Comparison of ENCODE assay signal across 12 cellular contexts in the genomic region with DNA sequence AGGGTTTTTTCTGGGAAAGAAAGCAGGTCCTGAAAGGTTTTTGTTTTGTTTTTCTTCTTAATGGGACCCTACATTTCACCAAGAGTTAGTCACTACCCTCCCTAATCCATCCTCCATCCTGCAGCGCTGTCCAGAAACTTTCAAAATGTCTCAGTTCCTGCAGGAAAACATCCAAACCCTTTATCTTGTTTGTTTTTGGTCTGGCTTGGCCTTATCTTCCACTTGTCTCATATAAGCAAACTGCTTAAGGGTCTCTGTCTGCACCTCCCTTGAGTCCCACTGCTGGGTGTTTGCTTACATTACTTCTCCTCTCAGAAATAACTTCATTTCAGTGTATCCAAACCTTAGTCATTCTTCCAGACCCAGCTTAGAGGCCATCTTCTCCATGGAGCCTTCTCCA. TPM values are rescaled to one million over a fixed set of nuclear protein-coding genes. Genes with fewer than 3 reads are reported as not detected.
DNase-seq lines count a peak whose midpoint lies in the region; ATAC-seq, FAIRE-seq and TF ChIP-seq lines count a peak whose summit lies in the region.
"Had no signal": no experiment of that assay in that cellular context is flagged by ENCODE, and none has a peak within 500 bp of the region (broad histone marks: within the 10 kb centered on the region; RNA-seq: fewer than 3 reads in every experiment).

No MANE protein-coding gene starts in this region.

- H3K4me3 ChIP-seq in muscle layer of duodenum (ENCODE audit: low read depth in 1 of 2, low read length in 2 of 2) = no peak overlapping the region
- no peak overlapping the region for H3K4me3 ChIP-seq in vagina

- TF ChIP-seq POLR2A in vagina (IDR thresholded peaks at IDR 0.05) (no peak), GM12891 (IDR thresholded peaks at IDR 0.05; ENCODE audit: low read depth, low read length) (no peak)

- H3K27ac ChIP-seq in cingulate gyrus (ENCODE audit: low read depth, low read length) = peak overlapping the region; percentile 96
- peak overlapping the region; percentile 39 for H3K27ac ChIP-seq in muscle layer of duodenum (ENCODE audit: low read length)
- peak overlapping the region; percentile 93 for H3K27ac ChIP-seq in vagina
- H3K27ac ChIP-seq: WERI-Rb-1 had no signal

- intact Hi-C loops in Right ventricle myocardium inferior (cut with DNase I) (loop anchor here (2.0 to 5.0 kb wide), 3 partner anchors 69 to 315 kb away; partner anchors contain the start of gene PSMD5), cardiac septum (cut with DNase I) (loop anchor here (2.0 to 5.0 kb wide), 2 partner anchors 69 to 135 kb away; partner anchors contain the start of gene CNTRL), vagina (cut with DNase I) (loop anchor here (5.0 kb wide), 1 partner anchor 70 kb away; no protein-coding TSS in a partner anchor)

- H3K36me3 ChIP-seq in muscle layer of duodenum (ENCODE audit: control insufficient read depth in 1 of 2, insufficient read depth in 2 of 2, low read length in 2 of 2) (no peaks in the 10 kb centered on the region), vagina (no peaks in the 10 kb centered on the region)
- H3K36me3 ChIP-seq: WERI-Rb-1 had no signal

- peaks cover 28 to 42% of the 10 kb centered on the region in 2 donors for H3K4me1 ChIP-seq in muscle layer of duodenum (ENCODE audit: control insufficient read depth in 1 of 2, insufficient read depth in 2 of 2, low read length in 2 of 2)
- H3K4me1 ChIP-seq in vagina = peaks cover 66% of the 10 kb centered on the region

- TF ChIP-seq CTCF in vagina (IDR thresholded peaks at IDR 0.05) = no peak

- H3K27me3 ChIP-seq in muscle layer of duodenum (ENCODE audit: low read depth, low read length) = no peaks in the 10 kb centered on the region
- no peaks in the 10 kb centered on the region for H3K27me3 ChIP-seq in vagina

- no peaks in the 10 kb centered on the region for H3K9me3 ChIP-seq in muscle layer of duodenum (ENCODE audit: control insufficient read depth in 1 of 2, low read length in 2 of 2)
- no peaks in the 10 kb centered on the region for H3K9me3 ChIP-seq in vagina

- no peak for FAIRE-seq in GM12891 (lab: Jason Lieb, UNC)

- ATAC-seq in Right ventricle myocardium inferior (peak; percentile 30), HG03378 (IDR thresholded peaks at IDR 0.05; ENCODE audit: unreplicated experiment) (no peak)
- ATAC-seq: activated naive CD4-positive, alpha-beta T cell treated with anti-CD3 and anti-CD28 coated beads, Interleukin-2, amount 50 U/mL, for 72 hours had no signal

- no peak for DNase-seq in Right ventricle myocardium inferior (ENCODE audit: missing footprints)
- no peak for DNase-seq in cardiac septum (ENCODE audit: low spot score)
- DNase-seq in vagina (ENCODE audit: extremely low spot score in 2 of 2) = peak in 1 of 2 donors; percentile 12
- no peak for DNase-seq in GM12891 (ENCODE audit: insufficient read length, low spot score)
- DNase-seq in NCI-H526 (lab: John Stamatoyannopoulos, UW) = no peak
- DNase-seq: islet precursor cell, NCI-H1436 treated with DMSO at 0.1 percent for 48 hours, WERI-Rb-1 had no signal

TF ChIP-seq in GM12891, 5 proteins besides CTCF, POLR2A, EP300 and RAD21:
- TF ChIP-seq PAX5 (IDR thresholded peaks at IDR 0.05; ENCODE audit: insufficient read depth, low read length, severe bottlenecking) (no peak), POU2F2 (IDR thresholded peaks at IDR 0.05; ENCODE audit: low read depth, low read length) (no peak), TAF1 (IDR thresholded peaks at IDR 0.05; ENCODE audit: low read depth, low read length) (no peak), SPI1 (IDR thresholded peaks at IDR 0.05; ENCODE audit: low read depth, low read length) (no peak), POLR2AphosphoS5 (IDR thresholded peaks at IDR 0.05; ENCODE audit: low read depth, low read length) (no peak)

RNA-seq across cellular contexts. Expression of gene TRAF1, which starts 11.0 kb away (rescaled TPM):
- total RNA-seq in Right ventricle myocardium inferior = 2.1 TPM
- total RNA-seq in cardiac septum = 2.4 TPM
- total RNA-seq in vagina = 6.9 TPM
- 107 TPM for polyA plus RNA-seq in GM12891 (2012; ENCODE audit: low read depth, missing spikeins)

Comparison
In these comparisons a context has a peak if more than half of its experiments do, and no peak if none do; other contexts are left out.
1. H3K27ac ChIP-seq: peak in every context shown above with its lines; median percentile 96 in cingulate gyrus; 93 in vagina; 39 in muscle layer of duodenum.